ENCODE assay signal across 1 cellular context in the genomic region with DNA sequence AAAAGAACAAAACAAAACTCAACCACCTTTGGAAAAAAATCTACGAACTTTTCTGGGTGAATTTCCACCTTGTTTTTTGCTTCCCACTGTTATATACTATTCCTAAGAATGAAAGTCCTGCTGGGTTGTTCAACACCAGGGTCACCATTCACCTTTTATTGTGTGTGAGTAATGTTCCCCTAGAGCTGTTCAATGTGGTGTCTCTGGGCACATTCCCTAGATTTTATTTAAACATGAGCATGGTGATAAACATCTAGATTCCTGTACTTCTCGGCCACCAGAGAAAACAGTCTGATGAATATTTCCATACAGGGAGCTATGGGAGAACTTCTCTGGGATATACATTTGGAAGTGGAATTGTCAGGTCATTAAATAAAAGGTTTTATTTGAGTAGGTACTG.
TF ChIP-seq lines count a peak whose summit lies in the region.

No MANE protein-coding gene starts in this region.

TF ChIP-seq in SK-N-SH treated with all-trans-retinoic acid at 6 μM for 48 hours, 23 proteins besides CTCF, POLR2A, EP300 and RAD21 (continued from another document):
- TF ChIP-seq, protein P1, sequence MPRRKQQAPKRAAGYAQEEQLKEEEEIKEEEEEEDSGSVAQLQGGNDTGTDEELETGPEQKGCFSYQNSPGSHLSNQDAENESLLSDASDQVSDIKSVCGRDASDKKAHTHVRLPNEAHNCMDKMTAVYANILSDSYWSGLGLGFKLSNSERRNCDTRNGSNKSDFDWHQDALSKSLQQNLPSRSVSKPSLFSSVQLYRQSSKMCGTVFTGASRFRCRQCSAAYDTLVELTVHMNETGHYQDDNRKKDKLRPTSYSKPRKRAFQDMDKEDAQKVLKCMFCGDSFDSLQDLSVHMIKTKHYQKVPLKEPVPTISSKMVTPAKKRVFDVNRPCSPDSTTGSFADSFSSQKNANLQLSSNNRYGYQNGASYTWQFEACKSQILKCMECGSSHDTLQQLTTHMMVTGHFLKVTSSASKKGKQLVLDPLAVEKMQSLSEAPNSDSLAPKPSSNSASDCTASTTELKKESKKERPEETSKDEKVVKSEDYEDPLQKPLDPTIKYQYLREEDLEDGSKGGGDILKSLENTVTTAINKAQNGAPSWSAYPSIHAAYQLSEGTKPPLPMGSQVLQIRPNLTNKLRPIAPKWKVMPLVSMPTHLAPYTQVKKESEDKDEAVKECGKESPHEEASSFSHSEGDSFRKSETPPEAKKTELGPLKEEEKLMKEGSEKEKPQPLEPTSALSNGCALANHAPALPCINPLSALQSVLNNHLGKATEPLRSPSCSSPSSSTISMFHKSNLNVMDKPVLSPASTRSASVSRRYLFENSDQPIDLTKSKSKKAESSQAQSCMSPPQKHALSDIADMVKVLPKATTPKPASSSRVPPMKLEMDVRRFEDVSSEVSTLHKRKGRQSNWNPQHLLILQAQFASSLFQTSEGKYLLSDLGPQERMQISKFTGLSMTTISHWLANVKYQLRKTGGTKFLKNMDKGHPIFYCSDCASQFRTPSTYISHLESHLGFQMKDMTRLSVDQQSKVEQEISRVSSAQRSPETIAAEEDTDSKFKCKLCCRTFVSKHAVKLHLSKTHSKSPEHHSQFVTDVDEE (CRISPR knock-in tag; IDR thresholded peaks at IDR 0.05): no peak
- TF ChIP-seq ZC3H10 (CRISPR knock-in tag; IDR thresholded peaks at IDR 0.05): no peak
- TF ChIP-seq, protein P2, sequence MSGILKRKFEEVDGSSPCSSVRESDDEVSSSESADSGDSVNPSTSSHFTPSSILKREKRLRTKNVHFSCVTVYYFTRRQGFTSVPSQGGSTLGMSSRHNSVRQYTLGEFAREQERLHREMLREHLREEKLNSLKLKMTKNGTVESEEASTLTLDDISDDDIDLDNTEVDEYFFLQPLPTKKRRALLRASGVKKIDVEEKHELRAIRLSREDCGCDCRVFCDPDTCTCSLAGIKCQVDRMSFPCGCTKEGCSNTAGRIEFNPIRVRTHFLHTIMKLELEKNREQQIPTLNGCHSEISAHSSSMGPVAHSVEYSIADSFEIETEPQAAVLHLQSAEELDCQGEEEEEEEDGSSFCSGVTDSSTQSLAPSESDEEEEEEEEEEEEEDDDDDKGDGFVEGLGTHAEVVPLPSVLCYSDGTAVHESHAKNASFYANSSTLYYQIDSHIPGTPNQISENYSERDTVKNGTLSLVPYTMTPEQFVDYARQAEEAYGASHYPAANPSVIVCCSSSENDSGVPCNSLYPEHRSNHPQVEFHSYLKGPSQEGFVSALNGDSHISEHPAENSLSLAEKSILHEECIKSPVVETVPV (CRISPR knock-in tag; IDR thresholded peaks at IDR 0.05): no peak
- no peak for TF ChIP-seq ZFP30 (CRISPR knock-in tag; IDR thresholded peaks at IDR 0.05)
- TF ChIP-seq ESRRG (CRISPR knock-in tag; IDR thresholded peaks at IDR 0.05): no peak
- TF ChIP-seq OSR1 (CRISPR knock-in tag; IDR thresholded peaks at IDR 0.05): no peak
- no peak for TF ChIP-seq TOX (CRISPR knock-in tag; IDR thresholded peaks at IDR 0.05; ENCODE audit: borderline replicate concordance)
- no peak for TF ChIP-seq ISL1 (CRISPR knock-in tag; IDR thresholded peaks at IDR 0.05)
- no peak for TF ChIP-seq ZNF8 (CRISPR knock-in tag; IDR thresholded peaks at IDR 0.05)
